In the genomic region with DNA sequence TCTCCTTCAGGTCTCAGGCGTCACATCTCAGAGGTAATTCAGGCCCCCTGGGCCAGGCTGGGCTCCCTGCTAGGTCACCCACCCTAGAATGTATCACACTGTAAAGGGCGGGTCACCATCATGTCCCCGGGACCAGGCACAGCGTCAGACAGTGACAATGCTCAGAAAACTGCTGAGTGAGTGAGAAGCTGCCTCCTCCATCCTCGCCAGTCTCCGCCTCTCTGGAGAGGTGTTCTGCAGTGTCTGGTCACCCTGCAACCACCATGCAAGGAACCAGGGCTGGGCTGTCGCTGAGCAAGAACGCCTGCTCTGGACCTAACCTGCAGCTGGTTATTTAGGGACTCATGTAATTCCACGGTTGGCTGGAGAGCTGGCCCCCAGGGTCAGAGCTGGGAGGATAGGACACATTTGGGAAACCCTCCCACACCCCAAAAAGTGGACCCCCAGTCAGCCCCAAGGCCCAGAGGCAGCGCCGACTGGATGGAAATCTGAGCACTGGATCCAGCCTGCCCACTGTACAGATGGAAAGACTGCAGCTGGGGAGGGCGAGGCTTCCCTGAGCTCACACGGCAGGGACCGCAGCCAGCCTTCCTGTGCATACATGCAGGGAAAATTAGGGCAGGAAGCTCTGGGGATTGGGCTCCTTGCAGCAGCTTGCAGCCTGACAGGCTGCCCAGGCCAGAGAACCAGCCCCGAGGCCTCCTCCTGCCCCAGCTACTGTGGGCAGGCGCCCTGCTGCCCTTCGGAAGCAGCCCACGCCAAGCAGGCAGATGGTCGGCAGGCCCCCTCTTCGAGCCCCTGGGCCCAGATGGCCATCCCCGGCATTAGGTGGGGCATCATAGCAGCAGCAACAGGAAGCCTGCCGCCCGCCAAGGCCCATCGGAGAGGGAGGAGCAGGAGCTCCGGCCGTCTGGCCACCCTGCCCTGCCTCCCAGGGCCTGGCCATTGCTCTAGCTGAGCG, we compare ENCODE assay signal across 19 cellular contexts.
DNase-seq lines count a peak whose midpoint lies in the region; ATAC-seq and TF ChIP-seq lines count a peak whose summit lies in the region.
"Had no signal": no experiment of that assay in that cellular context is flagged by ENCODE, and none has a peak within 500 bp of the region (broad histone marks: within the 10 kb centered on the region; RNA-seq: fewer than 3 reads in every experiment).

No MANE protein-coding gene starts in this region.

- ATAC-seq in gastroesophageal sphincter = no peak
- ATAC-seq: activated naive CD8-positive, alpha-beta T cell treated with anti-CD3 and anti-CD28 coated beads, Interleukin-2, amount 50 U/mL, for 24 hours; stimulated activated naive CD8-positive, alpha-beta T cell treated with anti-CD3 and anti-CD28 coated beads, Interleukin-15, Interleukin-2, amounts not matched to agents 100 U/mL and 50 U/mL, for 24 hours had no signal

- WGBS in gastroesophageal sphincter (ENCODE audit: low coverage in 1 of 2), 2 donors = 85 to 96% methylated on average over 4 of the region's 27 CpGs
- WGBS in neuronal stem cell (ENCODE audit: extremely low coverage in 2 of 2, insufficient read length in 2 of 2, insufficient replicate concordance in 1 of 2), 2 donors = no CpG with 5 or more reads among the region's 27 CpGs

- H2BK15ac ChIP-seq in neuronal stem cell (ENCODE audit: low read length) = peak overlapping the region; percentile 53

- H3K9me3 Mint-ChIP-seq in activated naive CD4-positive, alpha-beta T cell treated with anti-CD3 and anti-CD28 coated beads for 36 hours = no peaks in the 10 kb centered on the region
- H3K9me3 Mint-ChIP-seq: activated CD4-positive, alpha-beta memory T cell treated with anti-CD3 and anti-CD28 coated beads, Interleukin-2, amount 10 ng/mL, durations not matched to agents 7 days and 5 days; activated naive CD8-positive, alpha-beta T cell treated with anti-CD3 and anti-CD28 coated beads, Interleukin-2, amount 50 U/mL, for 24 hours; IgD-negative memory B cell had no signal

- peak overlapping the region; percentile 68 for H2BK5ac ChIP-seq in neuronal stem cell (ENCODE audit: low read length)

- intact Hi-C loops in activated naive CD4-positive, alpha-beta T cell treated with anti-CD3 and anti-CD28 coated beads for 36 hours (cut with micrococcal nuclease) = no loop called here

- H3K4ac ChIP-seq in neuronal stem cell (ENCODE audit: low read length) = peak overlapping the region; percentile 90

- H3K9ac ChIP-seq in neuronal stem cell (ENCODE audit: low read depth, low read length, poor library complexity) = no peak overlapping the region

- no peaks in the 10 kb centered on the region for H3K9me3 ChIP-seq in gastroesophageal sphincter
- no peaks in the 10 kb centered on the region for H3K9me3 ChIP-seq in neuronal stem cell (replicated peaks in 1 of 2; ENCODE audit: control insufficient read depth in 2 of 2, insufficient read depth in 1 of 2, low read depth in 1 of 2, low read length in 2 of 2)

- in situ Hi-C loops in G401 (cut with HindIII; ENCODE audit: low sequenced_read_pairs) = no loop called here

- no peaks in the 10 kb centered on the region for H3K27me3 Mint-ChIP-seq in activated naive CD4-positive, alpha-beta T cell treated with anti-CD3 and anti-CD28 coated beads for 36 hours (ENCODE audit: low read depth)
- H3K27me3 Mint-ChIP-seq: activated CD4-positive, alpha-beta memory T cell treated with anti-CD3 and anti-CD28 coated beads, Interleukin-2, amount 10 ng/mL, durations not matched to agents 7 days and 5 days; activated naive CD8-positive, alpha-beta T cell treated with anti-CD3 and anti-CD28 coated beads, Interleukin-2, amount 50 U/mL, for 24 hours had no signal

- TF ChIP-seq POLR2A in gastroesophageal sphincter (IDR thresholded peaks at IDR 0.05) = no peak

- H3K4me3 ChIP-seq in gastroesophageal sphincter (no peak overlapping the region), neuronal stem cell (ENCODE audit: low read length in 2 of 2) (no peak overlapping the region)
- H3K4me3 ChIP-seq: cardiac muscle cell had no signal

- peak overlapping the region; percentile 27 for H3K18ac ChIP-seq in neuronal stem cell (ENCODE audit: low read length)

- no peak overlapping the region for H3K23ac ChIP-seq in neuronal stem cell (ENCODE audit: low read depth, low read length, poor library complexity)

- no peak for TF ChIP-seq EP300 in gastroesophageal sphincter (IDR thresholded peaks at IDR 0.05)

- no peaks in the 10 kb centered on the region for H3K79me1 ChIP-seq in neuronal stem cell (ENCODE audit: low read depth, low read length)

- H3K27me3 ChIP-seq in gastroesophageal sphincter = no peaks in the 10 kb centered on the region
- no peaks in the 10 kb centered on the region for H3K27me3 ChIP-seq in neuronal stem cell (ENCODE audit: control insufficient read depth in 3 of 3, insufficient read depth in 3 of 3, low read depth in 1 of 3, low read length in 3 of 3)
- H3K27me3 ChIP-seq: cardiac muscle cell had no signal

- H2BK12ac ChIP-seq in neuronal stem cell (ENCODE audit: low read length) = peak overlapping the region; percentile 27

- no peaks in the 10 kb centered on the region for H3K36me3 ChIP-seq in gastroesophageal sphincter
- no peaks in the 10 kb centered on the region for H3K36me3 ChIP-seq in neuronal stem cell (replicated peaks in 1 of 2; ENCODE audit: control insufficient read depth in 2 of 2, insufficient read depth in 2 of 2, low read length in 2 of 2)
- H3K36me3 ChIP-seq: cardiac muscle cell had no signal

- H2AFZ ChIP-seq in neuronal stem cell (ENCODE audit: low read length) = no peak overlapping the region

- peak overlapping the region; percentile 1 for H2BK120ac ChIP-seq in neuronal stem cell (ENCODE audit: low read depth, low read length)

- peak overlapping the region; percentile 80 for H4K91ac ChIP-seq in neuronal stem cell (ENCODE audit: low read depth, low read length, poor library complexity)

- H3K36me3 Mint-ChIP-seq in activated naive CD4-positive, alpha-beta T cell treated with anti-CD3 and anti-CD28 coated beads for 36 hours (ENCODE audit: low read depth) = no peaks in the 10 kb centered on the region
- H3K36me3 Mint-ChIP-seq: IgD-negative memory B cell had no signal

- no peak overlapping the region for H3K4me2 ChIP-seq in neuronal stem cell (ENCODE audit: insufficient read depth, low read length, poor library complexity, severe bottlenecking)

- peak overlapping the region; percentile 6 for H3K14ac ChIP-seq in neuronal stem cell (ENCODE audit: low read length)

- no peak for TF ChIP-seq CTCF in gastroesophageal sphincter (IDR thresholded peaks at IDR 0.05)

- H3K4me3 Mint-ChIP-seq in activated naive CD4-positive, alpha-beta T cell treated with anti-CD3 and anti-CD28 coated beads for 36 hours = no peak overlapping the region
- H3K4me3 Mint-ChIP-seq: activated CD4-positive, alpha-beta memory T cell treated with anti-CD3 and anti-CD28 coated beads, Interleukin-2, amount 10 ng/mL, durations not matched to agents 7 days and 5 days; activated naive CD8-positive, alpha-beta T cell treated with anti-CD3 and anti-CD28 coated beads, Interleukin-2, amount 50 U/mL, for 24 hours; IgD-negative memory B cell had no signal

- H4K8ac ChIP-seq in neuronal stem cell (ENCODE audit: low read depth, low read length) = no peak overlapping the region

- H3K27ac Mint-ChIP-seq in activated naive CD4-positive, alpha-beta T cell treated with anti-CD3 and anti-CD28 coated beads for 36 hours = no peak overlapping the region
- H3K27ac Mint-ChIP-seq: activated CD4-positive, alpha-beta memory T cell treated with anti-CD3 and anti-CD28 coated beads, Interleukin-2, amount 10 ng/mL, durations not matched to agents 7 days and 5 days; activated naive CD8-positive, alpha-beta T cell treated with anti-CD3 and anti-CD28 coated beads, Interleukin-2, amount 50 U/mL, for 24 hours; IgD-negative memory B cell had no signal

- no peaks in the 10 kb centered on the region for H3K4me1 Mint-ChIP-seq in activated naive CD4-positive, alpha-beta T cell treated with anti-CD3 and anti-CD28 coated beads for 36 hours (ENCODE audit: low read depth)
- H3K4me1 Mint-ChIP-seq: activated CD4-positive, alpha-beta memory T cell treated with anti-CD3 and anti-CD28 coated beads, Interleukin-2, amount 10 ng/mL, durations not matched to agents 7 days and 5 days; IgD-negative memory B cell had no signal

- H3K27ac ChIP-seq in gastroesophageal sphincter (peak overlapping the region in 3 of 4 donors; percentile 27 to 44 (median 33)), neuronal stem cell (replicated peaks; ENCODE audit: low read length) (no peak overlapping the region)
- H3K27ac ChIP-seq: cardiac muscle cell had no signal

- H3K4me1 ChIP-seq in gastroesophageal sphincter = peaks cover 0 to 58% (median 15%) of the 10 kb centered on the region in 3 donors
- H3K4me1 ChIP-seq in neuronal stem cell (ENCODE audit: control insufficient read depth in 2 of 2, insufficient read depth in 1 of 2, low read depth in 1 of 2, low read length in 2 of 2) = peaks cover 20% of the 10 kb centered on the region in 2 donors

- H2AK5ac ChIP-seq in neuronal stem cell (ENCODE audit: low read depth, low read length) = peak overlapping the region; percentile 97

- CTCF ChIA-PET in activated naive CD4-positive, alpha-beta T cell treated with anti-CD3 and anti-CD28 coated beads for 36 hours (lab: Charles Lee) = interaction anchor here (1.0 to 1.2 kb wide), 2 partner anchors 10 to 127 kb away, joined by 3 read pairs; no protein-coding TSS in a partner anchor

- DNase-seq in G401 (ENCODE audit: low spot score) (peak; percentile 97), neuronal stem cell (ENCODE audit: low spot score) (no peak), dedifferentiated amniotic fluid mesenchymal stem cell (ENCODE audit: extremely low spot score) (no peak), NCI-H1694 (lab: John Stamatoyannopoulos, UW) (no peak)
- DNase-seq in activated CD4-positive, alpha-beta T cell treated with anti-CD3 and anti-CD28 coated beads for 1 hour = no peak
- no peak for DNase-seq in activated naive CD4-positive, alpha-beta T cell treated with anti-CD3 and anti-CD28 coated beads for 36 hours
- DNase-seq: activated CD4-positive, alpha-beta memory T cell treated with anti-CD3 and anti-CD28 coated beads, Interleukin-2, amount 10 ng/mL, durations not matched to agents 7 days and 5 days; activated naive CD8-positive, alpha-beta T cell treated with anti-CD3 and anti-CD28 coated beads, Interleukin-2, amount 50 U/mL, for 24 hours; COR-L47; GF-D8; NCI-H1417; NCI-H345; stimulated activated CD4-positive, alpha-beta T cell treated with anti-CD3 and anti-CD28 coated beads, Interleukin-12 subunit alpha, Interleukin-12 subunit beta, amount 100 ng/mL, for 4 hours; stimulated activated naive CD8-positive, alpha-beta T cell treated with anti-CD3 and anti-CD28 coated beads, Interleukin-15, Interleukin-2, amounts not matched to agents 100 U/mL and 50 U/mL, for 24 hours; SW 1271 had no signal

TF ChIP-seq in PFSK-1, 5 proteins besides CTCF, POLR2A, EP300 and RAD21:
- TF ChIP-seq TAF1 (IDR thresholded peaks at IDR 0.05; ENCODE audit: borderline replicate concordance, insufficient read depth, low read length) (no peak), FOXP2 (optimal IDR thresholded peaks at IDR 0.05; ENCODE audit: borderline replicate concordance, extremely low read depth, extremely low read length, insufficient read depth) (peak; percentile 26)
